Comparison of ENCODE assay signal across 8 cellular contexts in genomic region chr4:123397276-123398150, GRCh38. TPM values are rescaled to one million over a fixed set of nuclear protein-coding genes. Genes with fewer than 3 reads are reported as not detected.
A peak's percentile ranks its signal among the peaks of the same experiment; 100 is the strongest.
DNase-seq lines count a peak whose midpoint lies in the region; ATAC-seq lines count a peak whose summit lies in the region.

No MANE protein-coding gene starts in this region.

- H3K27me3 ChIP-seq in ectodermal cell (ENCODE audit: control insufficient read depth, insufficient read depth, low read length, poor library complexity, severe bottlenecking) = peaks cover 6% of the 10 kb centered on the region

- H3K36me3 ChIP-seq in ectodermal cell (ENCODE audit: control insufficient read depth, insufficient read depth, low read length) = no peaks in the 10 kb centered on the region

- H3K4me1 ChIP-seq in ectodermal cell (ENCODE audit: control insufficient read depth, insufficient read depth, low read length) = no peaks in the 10 kb centered on the region

- DNase-seq in GM03348 (ENCODE audit: low spot score) (peak; percentile 51), NCI-H1092 (lab: John Stamatoyannopoulos, UW) (peak; percentile 55), medulla oblongata (ENCODE audit: extremely low spot score) (peak; percentile 50)
- peak; percentile 41 to 52 for DNase-seq in activated CD4-positive, alpha-beta T cell treated with anti-CD3 and anti-CD28 coated beads for 4 hours
- peak; percentile 2 to 6 for DNase-seq in stimulated activated CD8-positive, alpha-beta memory T cell treated with anti-CD3 and anti-CD28 coated beads, Interleukin-7, amount 100 ng/mL, for 1 hour (ENCODE audit: low read depth in 2 of 2)

- H3K9me3 ChIP-seq in ectodermal cell (ENCODE audit: control insufficient read depth, low read length) = no peaks in the 10 kb centered on the region

- WGBS in ectodermal cell, 2 experiments = 0% methylated on average over 85 of the region's 85 CpGs

- H3K4me3 ChIP-seq in ectodermal cell (ENCODE audit: insufficient read depth, low read depth, low read length) = peak overlapping the region; percentile 74

- peak overlapping the region; percentile 78 for H3K27ac ChIP-seq in ectodermal cell (ENCODE audit: insufficient read depth, low read depth, low read length, poor library complexity, severe bottlenecking)

- ATAC-seq in HG02571 (IDR thresholded peaks at IDR 0.05; ENCODE audit: unreplicated experiment) = peak; percentile 9
- ATAC-seq in HG03565 (IDR thresholded peaks at IDR 0.05; ENCODE audit: unreplicated experiment) = no peak

RNA-seq across cellular contexts. Expression of gene SPRY1, which starts 0.9 kb away (rescaled TPM):
- polyA plus RNA-seq in ectodermal cell (2013, experiment 1 of 4) = 9.7 TPM
- 13.0 TPM for polyA plus RNA-seq in ectodermal cell (2013, experiment 2 of 4)
- 10.1 TPM for polyA plus RNA-seq in ectodermal cell (2013, experiment 3 of 4)
- 11.2 TPM for polyA plus RNA-seq in ectodermal cell (2013, experiment 4 of 4)

Comparison
In these comparisons a context has a peak if more than half of its experiments do, and no peak if none do; other contexts are left out.
1. DNase-seq: peak in every context shown above with its lines; median percentile 55 in NCI-H1092; 51 in GM03348; 50 in medulla oblongata; 46 in activated CD4-positive, alpha-beta T cell treated with anti-CD3 and anti-CD28 coated beads for 4 hours; 4 in stimulated activated CD8-positive, alpha-beta memory T cell treated with anti-CD3 and anti-CD28 coated beads, Interleukin-7, amount 100 ng/mL, for 1 hour.